12 cellular contexts compared by ENCODE assay signal in genomic region chr12:122982963-122983788, GRCh38. TPM values are rescaled to one million over a fixed set of nuclear protein-coding genes. Genes with fewer than 3 reads are reported as not detected.
A peak's percentile ranks its signal among the peaks of the same experiment; 100 is the strongest.
DNase-seq lines count a peak whose midpoint lies in the region; ATAC-seq and TF ChIP-seq lines count a peak whose summit lies in the region.
"Had no signal": no experiment of that assay in that cellular context is flagged by ENCODE, and none has a peak within 500 bp of the region (broad histone marks: within the 10 kb centered on the region; RNA-seq: fewer than 3 reads in every experiment).

No MANE protein-coding gene starts in this region.

- peaks cover 54% of the 10 kb centered on the region for H3K4me1 ChIP-seq in mesenchymal stem cell (ENCODE audit: control insufficient read depth, insufficient read depth, low read depth, low read length)
- peaks cover 27 to 53% (median 46%) of the 10 kb centered on the region in 4 donors for H3K4me1 ChIP-seq in transverse colon

- TF ChIP-seq POLR2A in transverse colon (IDR thresholded peaks at IDR 0.05): no peak

- peak overlapping the region; percentile 9 for H4K8ac ChIP-seq in mesenchymal stem cell (ENCODE audit: low read length)

- H2BK120ac ChIP-seq in mesenchymal stem cell (ENCODE audit: low read depth, low read length): no peak overlapping the region

- peaks cover 16% of the 10 kb centered on the region for H3K36me3 Mint-ChIP-seq in activated naive CD8-positive, alpha-beta T cell treated with anti-CD3 and anti-CD28 coated beads for 36 hours

- H3K23ac ChIP-seq in mesenchymal stem cell (ENCODE audit: low read length in 2 of 2): no peak overlapping the region

- intact Hi-C loops in Right ventricle myocardium inferior (cut with DNase I): loop anchor here (5.0 kb wide), 2 partner anchors 169 to 254 kb away; partner anchors contain the start of gene PITPNM2
- intact Hi-C loops in Right ventricle myocardium superior (cut with DNase I): no loop called here
- intact Hi-C loops in transverse colon (cut with DNase I; ENCODE audit: low total_unique reads): no loop called here

- no peak overlapping the region for H4K91ac ChIP-seq in mesenchymal stem cell (ENCODE audit: low read length)

- H3K4me3 ChIP-seq in mesenchymal stem cell (ENCODE audit: insufficient read depth in 1 of 2, low read depth in 1 of 2, low read length in 2 of 2) (peak overlapping the region in 1 of 2 experiments; percentile 98), transverse colon (no peak overlapping the region)
- H3K4me3 ChIP-seq: Peyer's patch had no signal

- H3K27ac ChIP-seq in mesenchymal stem cell (ENCODE audit: low read length, poor library complexity, severe bottlenecking) (no peak overlapping the region), transverse colon (peak overlapping the region in 3 of 4 donors; percentile 38 to 54 (median 42))
- H3K27ac ChIP-seq: C4-2B had no signal

- ATAC-seq in Right ventricle myocardium inferior: no peak
- ATAC-seq in Right ventricle myocardium superior (ENCODE audit: poor library complexity): no peak
- ATAC-seq in GM18868 (IDR thresholded peaks at IDR 0.05; ENCODE audit: unreplicated experiment): no peak
- ATAC-seq in GM18519 (IDR thresholded peaks at IDR 0.05; ENCODE audit: low FRiP score, unreplicated experiment): no peak

- H3K14ac ChIP-seq in mesenchymal stem cell (ENCODE audit: low read length in 2 of 2): no peak overlapping the region

- no peak overlapping the region for H3K18ac ChIP-seq in mesenchymal stem cell (ENCODE audit: low read depth in 1 of 2, low read length in 2 of 2)

- TF ChIP-seq EP300 in transverse colon (IDR thresholded peaks at IDR 0.05; ENCODE audit: low read depth): no peak

- H3K4me3 Mint-ChIP-seq in activated naive CD8-positive, alpha-beta T cell treated with anti-CD3 and anti-CD28 coated beads for 36 hours: peak overlapping the region; percentile 93

- H3K27ac Mint-ChIP-seq in activated naive CD8-positive, alpha-beta T cell treated with anti-CD3 and anti-CD28 coated beads for 36 hours: peak overlapping the region; percentile 90

- in situ Hi-C loops in transverse colon (cut with MboI; ENCODE audit: low pct_ligation_motif_present in 1 of 4, low pct_unique_long_range_greater_than_20kb in 1 of 4, low sequenced_read_pairs in 3 of 4): no loop called here

- H2BK15ac ChIP-seq in mesenchymal stem cell (ENCODE audit: low read depth, poor library complexity, severe bottlenecking): no peak overlapping the region

- no peak overlapping the region for H3K4me2 ChIP-seq in mesenchymal stem cell (ENCODE audit: low read length, poor library complexity, severe bottlenecking)

- no peak overlapping the region for H2AK5ac ChIP-seq in mesenchymal stem cell (ENCODE audit: low read length, severe bottlenecking)

- H3K79me1 ChIP-seq in mesenchymal stem cell (replicated peaks; ENCODE audit: low read length, poor library complexity, severe bottlenecking): peaks cover 19% of the 10 kb centered on the region

- no peak overlapping the region for H2BK12ac ChIP-seq in mesenchymal stem cell (ENCODE audit: low read length in 2 of 2)

- peaks cover 35 to 69% of the 10 kb centered on the region in 2 experiments for H3K36me3 ChIP-seq in mesenchymal stem cell (ENCODE audit: control insufficient read depth in 1 of 2, insufficient read depth in 2 of 2, low read depth in 1 of 2, low read length in 2 of 2)
- H3K36me3 ChIP-seq in transverse colon: peaks cover 0 to 7% (median 0%) of the 10 kb centered on the region in 4 donors

- H3K27me3 ChIP-seq in mesenchymal stem cell (ENCODE audit: control insufficient read depth in 1 of 2, insufficient read depth in 1 of 2, low read length in 2 of 2): no peaks in the 10 kb centered on the region
- no peaks in the 10 kb centered on the region for H3K27me3 ChIP-seq in transverse colon
- H3K27me3 ChIP-seq: Peyer's patch had no signal

- no peak overlapping the region for H2BK5ac ChIP-seq in mesenchymal stem cell (ENCODE audit: low read depth, low read length, poor library complexity, severe bottlenecking)

- no peak for TF ChIP-seq CTCF in transverse colon (IDR thresholded peaks at IDR 0.05)

- H3K9ac ChIP-seq in mesenchymal stem cell (ENCODE audit: low read length): peak overlapping the region; percentile 92

- no peak overlapping the region for H2AFZ ChIP-seq in mesenchymal stem cell (ENCODE audit: low read depth, low read length)

- H3K27me3 Mint-ChIP-seq in activated naive CD8-positive, alpha-beta T cell treated with anti-CD3 and anti-CD28 coated beads for 36 hours: no peaks in the 10 kb centered on the region

- peaks cover 39% of the 10 kb centered on the region for H3K4me1 Mint-ChIP-seq in activated naive CD8-positive, alpha-beta T cell treated with anti-CD3 and anti-CD28 coated beads for 36 hours

- H3K9me3 ChIP-seq in mesenchymal stem cell (ENCODE audit: control insufficient read depth, low read length): no peaks in the 10 kb centered on the region
- H3K9me3 ChIP-seq in transverse colon: no peaks in the 10 kb centered on the region
- H3K9me3 ChIP-seq: Peyer's patch had no signal

- no peak overlapping the region for H3K4ac ChIP-seq in mesenchymal stem cell (ENCODE audit: low read depth in 1 of 2, low read length in 2 of 2)

- H3K9me3 Mint-ChIP-seq in activated naive CD8-positive, alpha-beta T cell treated with anti-CD3 and anti-CD28 coated beads for 36 hours: no peaks in the 10 kb centered on the region

- 91% methylated on average over 21 of the region's 21 CpGs for WGBS in mesenchymal stem cell
- WGBS in transverse colon (ENCODE audit: low coverage in 1 of 2), 2 donors: 77 to 84% methylated on average over 5 to 20 of the region's 21 CpGs

- DNase-seq in Right ventricle myocardium inferior (ENCODE audit: missing footprints) (peak; percentile 40), Right ventricle myocardium superior (no peak), mesenchymal stem cell (no peak), transverse colon (no peak), 8988T (no peak)
- no peak for DNase-seq in activated naive CD8-positive, alpha-beta T cell treated with anti-CD3 and anti-CD28 coated beads for 36 hours
- DNase-seq: hippocampal formation, NCI-H1105, Peyer's patch had no signal

RNA-seq across cellular contexts. Expression of gene ARL6IP4, which starts 2.7 kb away (rescaled TPM):
- 158 TPM for total RNA-seq in Right ventricle myocardium inferior
- total RNA-seq in Right ventricle myocardium superior: 162 TPM
- 100 to 1,000 TPM; 165 to 168 TPM for total RNA-seq in activated naive CD8-positive, alpha-beta T cell treated with anti-CD3 and anti-CD28 coated beads for 36 hours
- polyA plus RNA-seq in mesenchymal stem cell (2013, experiment 1 of 2): 142 TPM
- 146 TPM for polyA plus RNA-seq in mesenchymal stem cell (2013, experiment 2 of 2)
- total RNA-seq in transverse colon: 100 to 1,000 TPM in 3 of 4 donors, 10 to 100 TPM in 1; 77.4 to 225 (median 184) TPM

RNA-seq across cellular contexts. Expression of gene OGFOD2, which starts 8.1 kb away (rescaled TPM):
- total RNA-seq in Right ventricle myocardium inferior: 16.2 TPM
- 14.2 TPM for total RNA-seq in Right ventricle myocardium superior
- 10 to 100 TPM; 26.8 to 31.8 TPM for total RNA-seq in activated naive CD8-positive, alpha-beta T cell treated with anti-CD3 and anti-CD28 coated beads for 36 hours
- 5.8 TPM for polyA plus RNA-seq in mesenchymal stem cell (2013, experiment 1 of 2)
- 6.2 TPM for polyA plus RNA-seq in mesenchymal stem cell (2013, experiment 2 of 2)
- 10 to 100 TPM; 12.0 to 36.0 (median 18.4) TPM for total RNA-seq in transverse colon

RNA-seq across cellular contexts. Expression of gene ABCB9, which starts 16.9 kb away (rescaled TPM):
- 4.4 TPM for total RNA-seq in Right ventricle myocardium inferior
- total RNA-seq in Right ventricle myocardium superior: 3.9 TPM
- total RNA-seq in activated naive CD8-positive, alpha-beta T cell treated with anti-CD3 and anti-CD28 coated beads for 36 hours: 1 to 10 TPM; 3.6 TPM
- polyA plus RNA-seq in mesenchymal stem cell (2013, experiment 1 of 2): 4.3 TPM
- 4.2 TPM for polyA plus RNA-seq in mesenchymal stem cell (2013, experiment 2 of 2)
- total RNA-seq in transverse colon: 10 to 100 TPM in 1 of 4 donors, 1 to 10 TPM in 2, under 1 TPM in 1; 0.40 to 15.3 (median 9.2) TPM
